In the genomic region with DNA sequence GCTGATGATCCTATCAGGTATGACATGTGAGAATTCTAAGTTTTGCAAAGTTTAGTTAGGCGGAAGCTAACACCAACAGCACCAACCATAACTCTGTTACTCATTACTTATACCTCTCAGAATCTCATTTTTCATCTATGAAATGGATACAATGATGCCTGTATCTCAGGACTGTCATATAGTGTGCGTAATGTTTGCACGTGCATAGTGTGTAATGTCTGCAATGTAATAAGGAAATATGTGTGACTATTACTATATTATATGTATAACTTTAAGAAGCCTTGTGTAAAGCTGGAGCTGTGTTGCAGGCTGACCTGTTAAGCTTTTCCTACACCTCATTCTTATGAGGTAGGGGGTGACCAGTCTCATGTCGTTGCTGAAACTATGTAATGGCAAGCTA, we compare ENCODE assay signal across 10 cellular contexts. TPM values are rescaled to one million over a fixed set of nuclear protein-coding genes. Genes with fewer than 3 reads are reported as not detected.
"Had no signal": no experiment of that assay in that cellular context is flagged by ENCODE, and none has a peak within 500 bp of the region (broad histone marks: within the 10 kb centered on the region; RNA-seq: fewer than 3 reads in every experiment).

No MANE protein-coding gene starts in this region.

- DNase-seq: H9, HCEC 1CT, HFFc6, KBM-7 had no signal

- H3K4me3 ChIP-seq: GM23338 had no signal

- ATAC-seq: GM23338, HepG2 had no signal

- H3K27me3 Mint-ChIP-seq: IgD-negative memory B cell had no signal

- H3K27ac ChIP-seq: HL-60 had no signal

- H3K9me3 Mint-ChIP-seq: GM23338, H9, HFFc6 had no signal

- H3K4me3 Mint-ChIP-seq: GM23338, H9, HFFc6, IgD-negative memory B cell had no signal

- H3K27ac Mint-ChIP-seq: GM23338, H9, HFFc6, IgD-negative memory B cell had no signal

- H3K36me3 Mint-ChIP-seq: IgD-negative memory B cell had no signal

RNA-seq across cellular contexts. Expression of gene ADCY10, which starts 13.0 kb away (rescaled TPM):
- total RNA-seq: GM23338, H1, HT1080 had no signal
